ENCODE assay signal across 16 cellular contexts in the genomic region with DNA sequence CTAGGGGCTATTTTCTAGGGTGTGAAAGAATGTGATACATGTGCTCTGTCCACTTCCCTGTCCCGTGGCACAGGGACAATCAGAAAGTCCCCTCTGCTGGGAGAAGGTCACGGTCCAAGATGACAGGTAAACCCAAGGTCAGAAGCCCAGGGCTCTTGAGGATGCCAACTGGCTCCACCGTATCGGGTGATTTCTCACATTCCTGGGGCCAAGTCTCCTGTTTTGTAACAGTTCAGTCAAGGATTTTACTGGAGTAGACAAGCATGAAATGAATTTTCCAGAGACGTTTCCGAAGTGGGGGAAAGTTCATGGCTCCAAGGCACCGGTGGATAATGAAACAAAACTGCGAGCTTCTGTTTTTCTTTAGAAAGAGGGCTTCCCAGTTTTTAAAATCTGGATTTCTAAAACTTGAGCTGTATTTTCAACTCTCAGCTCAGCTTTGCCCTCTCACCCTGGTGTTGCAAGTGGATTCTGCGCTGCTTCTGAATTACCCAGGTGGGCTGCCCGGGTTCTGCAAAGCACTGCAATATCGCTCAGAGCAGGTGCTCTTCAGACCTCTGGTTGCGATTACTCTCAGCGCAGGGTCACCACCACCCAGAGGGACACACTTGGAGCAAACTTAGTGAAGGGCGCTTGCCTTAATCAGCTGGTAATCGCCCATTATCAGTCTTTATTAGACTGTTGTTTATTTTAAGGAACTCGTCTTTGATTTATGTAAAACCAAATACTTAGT.
DNase-seq lines count a peak whose midpoint lies in the region; ATAC-seq and TF ChIP-seq lines count a peak whose summit lies in the region.
"Had no signal": no experiment of that assay in that cellular context is flagged by ENCODE, and none has a peak within 500 bp of the region (broad histone marks: within the 10 kb centered on the region; RNA-seq: fewer than 3 reads in every experiment).

No MANE protein-coding gene starts in this region.

- peak; percentile 77 for ATAC-seq in left lung
- peak in 1 of 2 donors; percentile 71 for ATAC-seq in gastrocnemius medialis
- no peak for ATAC-seq in HG02571 (IDR thresholded peaks at IDR 0.05; ENCODE audit: unreplicated experiment)
- ATAC-seq in GM19452 (IDR thresholded peaks at IDR 0.05; ENCODE audit: unreplicated experiment), result no peak
- no peak for ATAC-seq in activated CD4-positive, CD25-positive, alpha-beta regulatory T cell treated with anti-CD3 and anti-CD28 coated beads, Interleukin-2, amount 50 U/mL, for 24 hours

- H3K4me3 ChIP-seq in GM12864 (ENCODE audit: low read depth, low read length), result peak overlapping the region; percentile 45
- peak overlapping the region; percentile 68 for H3K4me3 ChIP-seq in adipocyte (ENCODE audit: low read length)
- H3K4me3 ChIP-seq in left lung, result peak overlapping the region in 1 of 2 donors; percentile 5
- peak overlapping the region; percentile 28 to 57 (median 50) for H3K4me3 ChIP-seq in gastrocnemius medialis
- H3K4me3 ChIP-seq: skin epidermis had no signal

- H3K4me1 ChIP-seq in adipocyte (ENCODE audit: control insufficient read depth, insufficient read depth, low read length) (peaks cover 21% of the 10 kb centered on the region), left lung (peaks cover 3 to 6% of the 10 kb centered on the region in 2 donors), gastrocnemius medialis (peaks cover 16 to 17% of the 10 kb centered on the region in 2 donors)

- H3K9me3 ChIP-seq in adipocyte (ENCODE audit: control insufficient read depth, low read length) (no peaks in the 10 kb centered on the region), left lung (no peaks in the 10 kb centered on the region), gastrocnemius medialis (no peaks in the 10 kb centered on the region)

- in situ Hi-C loops in gastrocnemius medialis (cut with MboI; ENCODE audit: low sequenced_read_pairs in 4 of 4), result no loop called here

- DNase-seq in GM12864 (ENCODE audit: low read depth) (no peak), adipocyte (ENCODE audit: low read depth) (peak; percentile 77), left lung (no peak), gastrocnemius medialis (no peak), midbrain (lab: John Stamatoyannopoulos, UW) (no peak)
- DNase-seq: activated CD4-positive, alpha-beta T cell treated with anti-CD3 and anti-CD28 coated beads for 1 hour; activated effector memory CD4-positive, alpha-beta T cell treated with anti-CD3 and anti-CD28 coated beads, Interleukin-2, amount 50 U/mL, for 16 hours; cortex of kidney; KBM-7; left cardiac atrium; nephron progenitor cell; stimulated activated naive CD4-positive, alpha-beta T cell had no signal

- H3K9ac ChIP-seq in adipocyte (ENCODE audit: low read length), result peak overlapping the region; percentile 66

- H3K27ac ChIP-seq in left lung (peak overlapping the region; percentile 1 to 49), gastrocnemius medialis (peak overlapping the region in 3 of 4 donors; percentile 39 to 54 (median 44))
- H3K27ac ChIP-seq: skin epidermis had no signal

- no peaks in the 10 kb centered on the region for H3K36me3 ChIP-seq in adipocyte (ENCODE audit: control insufficient read depth, insufficient read depth, low read length, severe bottlenecking)
- H3K36me3 ChIP-seq in left lung, result no peaks in the 10 kb centered on the region
- no peaks in the 10 kb centered on the region for H3K36me3 ChIP-seq in gastrocnemius medialis

- H3K27me3 ChIP-seq in adipocyte (replicated peaks; ENCODE audit: control insufficient read depth, insufficient read depth, low read length) (no peaks in the 10 kb centered on the region), left lung (no peaks in the 10 kb centered on the region), gastrocnemius medialis (peaks cover 0 to 6% (median 6%) of the 10 kb centered on the region in 3 donors)

- no peak for TF ChIP-seq CTCF in GM12864 (IDR thresholded peaks at IDR 0.05; ENCODE audit: low read depth, low read length, missing control alignments)
- no peak for TF ChIP-seq CTCF in left lung (IDR thresholded peaks at IDR 0.05)
- no peak for TF ChIP-seq CTCF in gastrocnemius medialis (IDR thresholded peaks at IDR 0.05 in 4 of 5, conservative IDR thresholded peaks at IDR 0.05 in 1 of 5)

- intact Hi-C loops in left lung (cut with DNase I), result no loop called here
- intact Hi-C loops in gastrocnemius medialis (cut with DNase I; ENCODE audit: low total_unique reads), result loop anchor here (5.0 kb wide), 1 partner anchor 41 kb away; no protein-coding TSS in a partner anchor

- no peak for TF ChIP-seq POLR2A in gastrocnemius medialis (IDR thresholded peaks at IDR 0.05)
